In the genomic region with DNA sequence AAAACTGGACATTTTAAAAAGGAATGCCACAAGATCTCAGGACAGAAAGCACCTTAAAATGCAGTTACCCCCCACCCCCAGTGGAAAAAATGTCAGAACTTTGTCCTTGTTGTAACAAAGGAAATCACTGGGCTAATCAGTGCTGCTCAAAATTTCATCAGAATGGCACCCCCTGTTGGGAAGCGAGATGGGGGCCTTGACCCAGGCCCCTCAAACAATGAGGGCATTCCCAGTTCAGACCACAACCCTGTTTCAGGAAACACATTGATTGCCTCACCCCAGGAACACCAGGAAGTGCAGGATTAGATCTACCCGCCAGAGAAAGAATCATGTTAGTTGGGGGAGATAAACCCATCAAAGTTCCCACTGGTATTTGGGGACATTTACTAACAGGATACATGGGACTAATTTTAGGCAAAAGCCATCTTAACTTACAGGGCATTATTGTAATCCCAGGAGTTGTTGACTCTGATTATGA, we compare ENCODE assay signal across 19 cellular contexts. TPM values are rescaled to one million over a fixed set of nuclear protein-coding genes. Genes with fewer than 3 reads are reported as not detected.
A peak's percentile ranks its signal among the peaks of the same experiment; 100 is the strongest.
DNase-seq lines count a peak whose midpoint lies in the region; ATAC-seq and TF ChIP-seq lines count a peak whose summit lies in the region.
"Had no signal": no experiment of that assay in that cellular context is flagged by ENCODE, and none has a peak within 500 bp of the region (broad histone marks: within the 10 kb centered on the region; RNA-seq: fewer than 3 reads in every experiment).

No MANE protein-coding gene starts in this region.

- peaks cover 12% of the 10 kb centered on the region for H3K4me1 Mint-ChIP-seq in WTC11

- no peak overlapping the region for H3K4me3 Mint-ChIP-seq in WTC11
- H3K4me3 Mint-ChIP-seq: CD8-positive, alpha-beta memory T cell had no signal

- peak overlapping the region; percentile 35 for H3K9ac ChIP-seq in iPS-18a (ENCODE audit: low read length)
- H3K9ac ChIP-seq: BLaER1, GM23248 had no signal

- TF ChIP-seq CTCF in WTC11 (IDR thresholded peaks at IDR 0.05): no peak

- no peak overlapping the region for H3K4me3 ChIP-seq in iPS-18a (ENCODE audit: low read length)
- H3K4me3 ChIP-seq: BLaER1, GM12878, GM23248 had no signal

- H3K27ac Mint-ChIP-seq in WTC11: peak overlapping the region; percentile 72; the same call in 1 of the 2 replicates
- H3K27ac Mint-ChIP-seq: CD8-positive, alpha-beta memory T cell had no signal

- H3K36me3 Mint-ChIP-seq in WTC11: peaks cover 92% of the 10 kb centered on the region

- H3K9me3 Mint-ChIP-seq in WTC11: peaks cover 49% of the 10 kb centered on the region

- H3K27me3 ChIP-seq in iPS-18a (ENCODE audit: control insufficient read depth, insufficient read depth, low read length): no peaks in the 10 kb centered on the region

- no peaks in the 10 kb centered on the region for H3K27me3 Mint-ChIP-seq in WTC11 (ENCODE audit: low read depth)

- H3K36me3 ChIP-seq in iPS-18a (ENCODE audit: control insufficient read depth, low read depth, low read length): peaks cover 14% of the 10 kb centered on the region

- peak; percentile 3 for DNase-seq in NCI-H82 (lab: John Stamatoyannopoulos, UW)
- no peak for DNase-seq in NCI-H82 treated with DMSO at 0.1 percent for 48 hours (lab: John Stamatoyannopoulos, UW; ENCODE audit: unreplicated experiment)
- DNase-seq in WTC11 (ENCODE audit: low spot score): no peak
- DNase-seq in stimulated activated naive CD8-positive, alpha-beta T cell treated with anti-CD3 and anti-CD28 coated beads, Interleukin-15, Interleukin-2, amounts not matched to agents 100 U/mL and 50 U/mL, for 24 hours: no peak
- DNase-seq in SHP77 (lab: John Stamatoyannopoulos, UW): no peak
- no peak for DNase-seq in NCI-H446 treated with DMSO at 0.1 percent for 48 hours (lab: John Stamatoyannopoulos, UW)
- DNase-seq: AML-193; CD8-positive, alpha-beta memory T cell; DMS53; GM23248; H7; IMR-90 had no signal

- H3K4me1 ChIP-seq in iPS-18a (ENCODE audit: control insufficient read depth, low read depth, low read length): peaks cover 13% of the 10 kb centered on the region
- H3K4me1 ChIP-seq: BLaER1, Caco-2 had no signal

- POLR2A ChIA-PET in WTC11 (lab: Charles Lee): no interaction called here

- H3K27ac ChIP-seq in iPS-18a (ENCODE audit: low read length): peak overlapping the region; percentile 44
- H3K27ac ChIP-seq: 22Rv1, BLaER1, GM23248 had no signal

- CTCF ChIA-PET in WTC11 (lab: Charles Lee): no interaction called here

- ATAC-seq in WTC11: no peak
- no peak for ATAC-seq in HG03565 (IDR thresholded peaks at IDR 0.05; ENCODE audit: unreplicated experiment)
- ATAC-seq in stimulated activated naive CD8-positive, alpha-beta T cell treated with anti-CD3 and anti-CD28 coated beads, Interleukin-15, Interleukin-2, amounts not matched to agents 100 U/mL and 50 U/mL, for 24 hours: no peak
- ATAC-seq: GM12878 had no signal

- peaks cover 25% of the 10 kb centered on the region for H3K9me3 ChIP-seq in iPS-18a (ENCODE audit: control insufficient read depth, low read depth, low read length)
- H3K9me3 ChIP-seq: Caco-2 had no signal

TF ChIP-seq in WTC11, 78 proteins besides CTCF, POLR2A, EP300 and RAD21:
- TF ChIP-seq SMAD3 (CRISPR knock-in tag; IDR thresholded peaks at IDR 0.05; ENCODE audit: borderline replicate concordance) (no peak), ETV6 (CRISPR knock-in tag; IDR thresholded peaks at IDR 0.05) (0 out of 2 replicates have a peak, but pooled peaks have one; percentile 42)

RNA-seq across cellular contexts. Expression of a gene that starts 16.4 kb away (rescaled TPM):
- 10.6 to 13.9 TPM (median 11.7 TPM) in 3 replicates for total RNA-seq in WTC11 (2021)

RNA-seq across cellular contexts. Expression of a gene that starts 32.2 kb away (rescaled TPM):
- 2.3 to 4.5 TPM (median 2.5 TPM) in 3 replicates for total RNA-seq in WTC11 (2021)
- total RNA-seq: G401, GM23248 had no signal
